Comparison of ENCODE assay signal across 16 cellular contexts in the genomic region with DNA sequence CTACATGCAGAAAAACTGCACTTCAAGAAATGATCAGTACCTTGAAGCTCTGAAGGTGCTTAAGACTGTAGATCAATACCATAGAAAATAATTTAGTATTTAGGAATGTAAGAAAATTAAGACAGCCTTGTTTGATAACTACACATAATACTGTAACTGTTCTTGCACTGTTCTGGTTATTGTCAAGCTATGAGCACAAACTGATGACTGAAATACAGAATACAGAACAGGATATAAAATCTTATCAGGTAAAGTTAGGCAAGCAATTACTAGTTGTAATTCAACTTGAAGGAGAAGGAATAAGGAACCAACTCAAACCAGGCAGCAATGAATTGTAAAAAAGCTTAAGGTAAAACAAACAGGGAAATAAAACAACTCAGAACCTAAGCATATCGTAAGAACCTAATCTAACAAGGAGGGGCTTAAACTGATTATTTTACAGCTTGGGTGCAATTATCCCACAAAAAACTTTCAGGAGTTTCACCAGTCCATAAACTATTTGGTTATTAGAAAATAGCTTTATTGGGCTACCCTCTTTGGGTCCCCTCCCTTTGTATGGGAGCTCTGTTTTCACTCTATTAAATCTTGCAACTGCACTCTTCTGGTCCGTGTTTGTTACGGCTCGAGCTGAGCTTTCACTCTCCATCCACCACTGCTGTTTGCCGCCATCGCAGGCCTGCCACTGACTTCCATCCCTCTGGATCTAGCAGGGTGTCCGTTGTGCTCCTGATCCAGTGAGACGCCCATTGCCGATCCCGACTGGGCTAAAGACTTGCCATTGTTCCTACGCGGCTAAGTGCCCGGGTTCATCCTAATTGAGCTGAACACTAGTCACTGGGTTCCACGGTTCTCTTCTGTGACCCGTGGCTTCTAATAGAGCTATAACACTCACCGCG.
A peak's percentile ranks its signal among the peaks of the same experiment; 100 is the strongest.
DNase-seq lines count a peak whose midpoint lies in the region; ATAC-seq and TF ChIP-seq lines count a peak whose summit lies in the region.
"Had no signal": no experiment of that assay in that cellular context is flagged by ENCODE, and none has a peak within 500 bp of the region (broad histone marks: within the 10 kb centered on the region; RNA-seq: fewer than 3 reads in every experiment).

No MANE protein-coding gene starts in this region.

- peaks cover 14% of the 10 kb centered on the region for H3K4me1 Mint-ChIP-seq in CD4-positive, alpha-beta T cell (ENCODE audit: low read depth)
- peaks cover 7% of the 10 kb centered on the region for H3K4me1 Mint-ChIP-seq in activated naive CD8-positive, alpha-beta T cell treated with anti-CD3 and anti-CD28 coated beads for 36 hours
- H3K4me1 Mint-ChIP-seq in naive thymus-derived CD4-positive, alpha-beta T cell: peaks cover 7 to 24% (median 11%) of the 10 kb centered on the region in 7 donors

- POLR2A ChIA-PET in CD4-positive, alpha-beta T cell (lab: Charles Lee): no interaction called here
- POLR2A ChIA-PET in naive thymus-derived CD4-positive, alpha-beta T cell (lab: Charles Lee): no interaction called here

- TF ChIP-seq CTCF in CD4-positive, alpha-beta T cell (IDR thresholded peaks at IDR 0.05): no peak
- TF ChIP-seq CTCF in lower lobe of right lung (IDR thresholded peaks at IDR 0.05): no peak

- H3K27ac Mint-ChIP-seq in CD4-positive, alpha-beta T cell: peak overlapping the region; percentile 15
- peak overlapping the region; percentile 6 for H3K27ac Mint-ChIP-seq in activated naive CD8-positive, alpha-beta T cell treated with anti-CD3 and anti-CD28 coated beads for 36 hours
- H3K27ac Mint-ChIP-seq in naive thymus-derived CD4-positive, alpha-beta T cell: peak overlapping the region in 7 of 9 donors; percentile 23 to 77 (median 52)

- CTCF ChIA-PET in CD4-positive, alpha-beta T cell (lab: Charles Lee): interaction anchor here (0.6 to 0.9 kb wide), 4 partner anchors 24 to 829 kb away, joined by 3 read pairs; no protein-coding TSS in a partner anchor
- CTCF ChIA-PET in naive thymus-derived CD4-positive, alpha-beta T cell (lab: Charles Lee): interaction anchor here (0.8 kb wide), 1 partner anchor 796 kb away, joined by 3 read pairs; no protein-coding TSS in a partner anchor

- no peak for DNase-seq in CD4-positive, alpha-beta T cell
- no peak for DNase-seq in activated naive CD8-positive, alpha-beta T cell treated with anti-CD3 and anti-CD28 coated beads for 36 hours
- no peak for DNase-seq in naive thymus-derived CD4-positive, alpha-beta T cell
- DNase-seq in GOT3 (lab: John Stamatoyannopoulos, UW) (no peak), lower lobe of right lung (no peak), NCI-H2227 treated with DMSO at 0.1 percent for 48 hours (lab: John Stamatoyannopoulos, UW) (no peak)
- DNase-seq in activated naive CD4-positive, alpha-beta T cell treated with Interleukin-2 at 50 U/mL for 16 hours: no peak
- DNase-seq: ACHN, H7, NCI-H1092, NCI-H1694, NCI-H446, Peyer's patch, Right ventricle myocardium superior had no signal

- H4K20me1 ChIP-seq in BLaER1: peaks cover 31% of the 10 kb centered on the region

- H3K9me3 ChIP-seq in BLaER1: peaks cover 16% of the 10 kb centered on the region
- H3K9me3 ChIP-seq in CD4-positive, alpha-beta T cell (ENCODE audit: control insufficient read depth, low read length): no peaks in the 10 kb centered on the region
- no peaks in the 10 kb centered on the region for H3K9me3 ChIP-seq in naive thymus-derived CD4-positive, alpha-beta T cell (ENCODE audit: control insufficient read depth in 2 of 3, low read length in 3 of 3)
- H3K9me3 ChIP-seq in lower lobe of right lung: no peaks in the 10 kb centered on the region
- H3K9me3 ChIP-seq: Peyer's patch had no signal

- H3K4me3 ChIP-seq in BLaER1 (no peak overlapping the region), lower lobe of right lung (no peak overlapping the region)
- no peak overlapping the region for H3K4me3 ChIP-seq in naive thymus-derived CD4-positive, alpha-beta T cell (ENCODE audit: low read length)
- H3K4me3 ChIP-seq: Peyer's patch had no signal

- H3K27me3 ChIP-seq in BLaER1 (no peaks in the 10 kb centered on the region), lower lobe of right lung (ENCODE audit: low read depth) (no peaks in the 10 kb centered on the region)
- no peaks in the 10 kb centered on the region for H3K27me3 ChIP-seq in CD4-positive, alpha-beta T cell (ENCODE audit: control insufficient read depth, insufficient read depth, low read length)
- H3K27me3 ChIP-seq in naive thymus-derived CD4-positive, alpha-beta T cell (ENCODE audit: control insufficient read depth in 2 of 2, insufficient read depth in 2 of 2, low read length in 2 of 2): no peaks in the 10 kb centered on the region
- H3K27me3 ChIP-seq: Peyer's patch had no signal

- no peak for ATAC-seq in CD4-positive, alpha-beta T cell (ENCODE audit: poor library complexity)
- ATAC-seq in naive thymus-derived CD4-positive, alpha-beta T cell: no peak
- ATAC-seq in lower lobe of right lung: no peak

- H3K36me3 ChIP-seq in BLaER1: peaks cover 40% of the 10 kb centered on the region
- no peaks in the 10 kb centered on the region for H3K36me3 ChIP-seq in naive thymus-derived CD4-positive, alpha-beta T cell (ENCODE audit: control insufficient read depth in 2 of 3, insufficient read depth in 3 of 3, low read length in 3 of 3)
- H3K36me3 ChIP-seq in lower lobe of right lung: no peaks in the 10 kb centered on the region
- H3K36me3 ChIP-seq: Peyer's patch had no signal

- H3K9me3 Mint-ChIP-seq in CD4-positive, alpha-beta T cell: no peaks in the 10 kb centered on the region
- H3K9me3 Mint-ChIP-seq in activated naive CD8-positive, alpha-beta T cell treated with anti-CD3 and anti-CD28 coated beads for 36 hours: no peaks in the 10 kb centered on the region
- H3K9me3 Mint-ChIP-seq in naive thymus-derived CD4-positive, alpha-beta T cell: peaks cover 0 to 3% (median 0%) of the 10 kb centered on the region in 11 donors

- H3K4me1 ChIP-seq in BLaER1 (peaks cover 19% of the 10 kb centered on the region), lower lobe of right lung (no peaks in the 10 kb centered on the region)
- no peaks in the 10 kb centered on the region for H3K4me1 ChIP-seq in naive thymus-derived CD4-positive, alpha-beta T cell (ENCODE audit: control insufficient read depth in 2 of 2, insufficient read depth in 2 of 2, low read length in 2 of 2)
- H3K4me1 ChIP-seq: Peyer's patch had no signal

- H3K27ac ChIP-seq in BLaER1: no peak overlapping the region
- H3K27ac ChIP-seq in CD4-positive, alpha-beta T cell (ENCODE audit: low read depth, low read length): no peak overlapping the region
- no peak overlapping the region for H3K27ac ChIP-seq in naive thymus-derived CD4-positive, alpha-beta T cell (ENCODE audit: low read depth, low read length)
- no peak overlapping the region for H3K27ac ChIP-seq in lower lobe of right lung
- H3K27ac ChIP-seq: KMS-11, Peyer's patch had no signal

- H3K4me3 Mint-ChIP-seq in CD4-positive, alpha-beta T cell: no peak overlapping the region
- H3K4me3 Mint-ChIP-seq in activated naive CD8-positive, alpha-beta T cell treated with anti-CD3 and anti-CD28 coated beads for 36 hours: no peak overlapping the region
- H3K4me3 Mint-ChIP-seq in naive thymus-derived CD4-positive, alpha-beta T cell: no peak overlapping the region

- intact Hi-C loops in CD4-positive, alpha-beta T cell (cut with DNase I, micrococcal nuclease): loop anchor here in 1 of 2 experiments (2.0 kb wide), 1 partner anchor 139 kb away; no protein-coding TSS in a partner anchor
- intact Hi-C loops in naive thymus-derived CD4-positive, alpha-beta T cell (cut with micrococcal nuclease): no loop called here
- intact Hi-C loops in lower lobe of right lung (cut with DNase I): no loop called here

- H3K9ac ChIP-seq in BLaER1: no peak overlapping the region
- H3K9ac ChIP-seq: KMS-11 had no signal

- H3K4me2 ChIP-seq in BLaER1: peak overlapping the region; percentile 41; the same call in 1 of the 2 replicates
- H3K4me2 ChIP-seq: KMS-11 had no signal

- H3K27me3 Mint-ChIP-seq in CD4-positive, alpha-beta T cell: no peaks in the 10 kb centered on the region
- H3K27me3 Mint-ChIP-seq in activated naive CD8-positive, alpha-beta T cell treated with anti-CD3 and anti-CD28 coated beads for 36 hours: no peaks in the 10 kb centered on the region
- H3K27me3 Mint-ChIP-seq in naive thymus-derived CD4-positive, alpha-beta T cell: no peaks in the 10 kb centered on the region

- peaks cover 6% of the 10 kb centered on the region for H3K36me3 Mint-ChIP-seq in CD4-positive, alpha-beta T cell (ENCODE audit: low read depth)
- H3K36me3 Mint-ChIP-seq in activated naive CD8-positive, alpha-beta T cell treated with anti-CD3 and anti-CD28 coated beads for 36 hours: peaks cover 13% of the 10 kb centered on the region
- peaks cover 0 to 8% (median 0%) of the 10 kb centered on the region in 5 donors for H3K36me3 Mint-ChIP-seq in naive thymus-derived CD4-positive, alpha-beta T cell
